36 cellular contexts compared by ENCODE assay signal in the genomic region with DNA sequence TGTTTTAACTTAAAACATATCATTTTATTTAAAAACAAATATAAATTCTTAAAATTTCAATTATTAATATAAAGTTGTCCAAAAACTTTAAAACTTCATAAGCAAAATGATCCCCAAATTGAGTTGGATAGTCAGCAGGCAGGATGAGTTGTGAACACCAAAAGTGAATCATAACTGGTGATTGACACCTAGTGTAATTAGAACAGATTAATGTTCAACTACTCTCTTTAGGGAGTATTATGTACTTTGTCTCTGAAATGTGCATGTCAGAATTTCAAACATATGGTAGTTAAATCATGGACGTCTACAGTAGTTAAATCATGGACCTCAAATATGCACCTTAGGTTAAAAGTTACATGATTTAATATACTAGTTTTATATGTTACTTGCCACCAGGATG. TPM values are rescaled to one million over a fixed set of nuclear protein-coding genes. Genes with fewer than 3 reads are reported as not detected.
"Had no signal": no experiment of that assay in that cellular context is flagged by ENCODE, and none has a peak within 500 bp of the region (broad histone marks: within the 10 kb centered on the region; RNA-seq: fewer than 3 reads in every experiment).

No MANE protein-coding gene starts in this region.

- H3K36me3 ChIP-seq: adrenal gland, esophagus muscularis mucosa, gastroesophageal sphincter, WERI-Rb-1 had no signal

- FAIRE-seq: colon had no signal

- H3K9me3 ChIP-seq: adrenal gland, body of pancreas, esophagus muscularis mucosa, gastroesophageal sphincter had no signal

- ATAC-seq: activated CD4-positive, CD25-positive, alpha-beta regulatory T cell treated with anti-CD3 and anti-CD28 coated beads, Interleukin-2, amount 50 U/mL, for 24 hours; activated CD8-positive, alpha-beta memory T cell treated with anti-CD3 and anti-CD28 coated beads, Interleukin-2, amount 10 ng/mL, durations not matched to agents 7 days and 5 days; activated CD8-positive, alpha-beta T cell treated with anti-CD3 and anti-CD28 coated beads, Interleukin-2, amount 10 ng/mL, durations not matched to agents 7 days and 5 days; activated naive CD8-positive, alpha-beta T cell treated with anti-CD3 and anti-CD28 coated beads, Interleukin-2, amount 50 U/mL, for 24 hours; body of pancreas; effector memory CD8-positive, alpha-beta T cell; foreskin keratinocyte; gastroesophageal sphincter; T-helper 17 cell had no signal

- DNase-seq: activated B cell treated with CpG ODN at 0.5 μM for 24 hours; activated CD4-positive, alpha-beta memory T cell treated with anti-CD3 and anti-CD28 coated beads for 36 hours; activated CD4-positive, alpha-beta T cell treated with anti-CD3 and anti-CD28 coated beads, Interleukin-2, amount 10 ng/mL, durations not matched to agents 24 days and 14 days; activated CD8-positive, alpha-beta memory T cell treated with anti-CD3 and anti-CD28 coated beads, Interleukin-2, amount 10 ng/mL, durations not matched to agents 7 days and 5 days; activated CD8-positive, alpha-beta memory T cell treated with anti-CD3 and anti-CD28 coated beads, Interleukin-2, amount 50 U/mL, for 4 hours; activated CD8-positive, alpha-beta T cell treated with anti-CD3 and anti-CD28 coated beads, Interleukin-2, amount 10 ng/mL, durations not matched to agents 7 days and 5 days; activated effector memory CD4-positive, alpha-beta T cell treated with anti-CD3 and anti-CD28 coated beads, Interleukin-2, amount 50 U/mL, for 16 hours; activated naive CD4-positive, alpha-beta T cell treated with anti-CD3 and anti-CD28 coated beads for 36 hours; activated naive CD8-positive, alpha-beta T cell treated with anti-CD3 and anti-CD28 coated beads for 36 hours; activated naive CD8-positive, alpha-beta T cell treated with anti-CD3 and anti-CD28 coated beads, Interleukin-2, amount 50 U/mL, for 24 hours; activated T-cell treated with anti-CD3 and anti-CD28 coated beads, Interleukin-2, amount 50 U/mL, for 1 hour; activated T-cell treated with anti-CD3 and anti-CD28 coated beads, Interleukin-2, amount 50 U/mL, for 48 hours; adrenal gland; amygdala; aorta; body of pancreas; caudate nucleus; cortex of kidney; dermis blood vessel endothelial cell; effector CD4-positive, alpha-beta T cell; effector memory CD8-positive, alpha-beta T cell; erythroblast; foreskin keratinocyte; T-helper 1 cell; T-helper 17 cell; T1000; WERI-Rb-1 had no signal

- H3K4me1 ChIP-seq: adrenal gland, body of pancreas, esophagus muscularis mucosa, foreskin keratinocyte, gastroesophageal sphincter had no signal

- H3K4me3 ChIP-seq: adrenal gland, body of pancreas, esophagus muscularis mucosa, gastroesophageal sphincter had no signal

- H3K27me3 ChIP-seq: adrenal gland, body of pancreas, esophagus muscularis mucosa, foreskin keratinocyte, gastroesophageal sphincter had no signal

- H3K27ac ChIP-seq: adrenal gland, body of pancreas, esophagus muscularis mucosa, foreskin keratinocyte, gastroesophageal sphincter, WERI-Rb-1 had no signal

RNA-seq across cellular contexts. Expression of a gene that starts 2.9 kb away (rescaled TPM):
- total RNA-seq: activated B cell treated with CpG ODN at 0.5 μM for 24 hours; activated CD4-positive, alpha-beta memory T cell treated with anti-CD3 and anti-CD28 coated beads for 36 hours; activated CD4-positive, alpha-beta T cell treated with anti-CD3 and anti-CD28 coated beads, Interleukin-2, amount 10 ng/mL, durations not matched to agents 24 days and 14 days; activated CD8-positive, alpha-beta memory T cell treated with anti-CD3 and anti-CD28 coated beads for 36 hours; activated CD8-positive, alpha-beta memory T cell treated with anti-CD3 and anti-CD28 coated beads, Interleukin-2, amount 10 ng/mL, durations not matched to agents 7 days and 5 days; activated CD8-positive, alpha-beta T cell treated with anti-CD3 and anti-CD28 coated beads, Interleukin-2, amount 10 ng/mL, durations not matched to agents 7 days and 5 days; activated naive CD4-positive, alpha-beta T cell treated with anti-CD3 and anti-CD28 coated beads for 36 hours; activated naive CD8-positive, alpha-beta T cell treated with anti-CD3 and anti-CD28 coated beads for 36 hours; activated T-helper 1 cell treated with anti-CD3 and anti-CD28 coated beads, Interleukin-12 subunit alpha, Interleukin-12 subunit beta, Interleukin-2, Interleukin-4 antibody, amounts not matched to agents 30 ng/mL and 10 ng/mL and 1 ng/mL, durations not matched to agents 14 hours and 24 hours and 36 hours; activated T-helper 2 cell treated with anti-CD3 and anti-CD28 coated beads, Interferon-gamma antibody, Interleukin-2, Interleukin-4, amounts not matched to agents 10 μg/mL and 5 μg/mL and 100 μg/mL, durations not matched to agents 14 hours and 24 hours and 36 hours; adrenal gland; aorta; body of pancreas; chondrocyte; dermis blood vessel endothelial cell; foreskin keratinocyte; gastroesophageal sphincter; glomerular endothelial cell; T-helper 17 cell had no signal
- polyA plus RNA-seq: foreskin keratinocyte had no signal
